Comparison of ENCODE assay signal across 6 cellular contexts in the genomic region with DNA sequence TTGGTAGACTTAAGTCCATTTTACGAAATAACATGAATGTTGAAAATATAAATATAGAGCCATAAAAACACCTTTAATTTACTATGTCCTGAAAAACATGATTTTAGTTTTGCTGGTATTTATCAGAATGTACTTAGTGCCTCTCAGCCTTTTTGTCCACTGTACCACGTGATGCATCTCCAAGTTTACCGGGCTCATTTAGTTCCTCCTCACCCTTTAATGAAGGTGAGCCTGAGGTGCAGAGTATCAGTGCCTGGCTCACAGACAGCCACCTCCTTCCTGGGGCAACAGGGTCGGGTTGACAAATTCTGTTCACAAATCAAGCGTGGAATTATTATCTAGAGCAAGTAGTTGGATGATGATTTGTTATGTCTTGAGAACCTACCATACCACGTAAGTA.
"Had no signal": no experiment of that assay in that cellular context is flagged by ENCODE, and none has a peak within 500 bp of the region (broad histone marks: within the 10 kb centered on the region; RNA-seq: fewer than 3 reads in every experiment).

No MANE protein-coding gene starts in this region.

- H2AFZ ChIP-seq: GM23248 had no signal

- H3K4me3 Mint-ChIP-seq: IgD-negative memory B cell had no signal

- H3K36me3 ChIP-seq: HAP-1 had no signal

- H3K27ac ChIP-seq: GM23248 had no signal

- H3K4me1 Mint-ChIP-seq: IgD-negative memory B cell had no signal

- H3K27ac Mint-ChIP-seq: IgD-negative memory B cell had no signal

- DNase-seq: GM23248, GOT3, H7 had no signal

- H3K4me3 ChIP-seq: GM23248, HAP-1 had no signal

- FAIRE-seq: HTR-8/SVneo had no signal

- H3K9ac ChIP-seq: GM23248 had no signal

- H3K27me3 Mint-ChIP-seq: IgD-negative memory B cell had no signal

- H3K4me1 ChIP-seq: HAP-1 had no signal

- H3K9me3 ChIP-seq: HAP-1 had no signal
